In the genomic region with DNA sequence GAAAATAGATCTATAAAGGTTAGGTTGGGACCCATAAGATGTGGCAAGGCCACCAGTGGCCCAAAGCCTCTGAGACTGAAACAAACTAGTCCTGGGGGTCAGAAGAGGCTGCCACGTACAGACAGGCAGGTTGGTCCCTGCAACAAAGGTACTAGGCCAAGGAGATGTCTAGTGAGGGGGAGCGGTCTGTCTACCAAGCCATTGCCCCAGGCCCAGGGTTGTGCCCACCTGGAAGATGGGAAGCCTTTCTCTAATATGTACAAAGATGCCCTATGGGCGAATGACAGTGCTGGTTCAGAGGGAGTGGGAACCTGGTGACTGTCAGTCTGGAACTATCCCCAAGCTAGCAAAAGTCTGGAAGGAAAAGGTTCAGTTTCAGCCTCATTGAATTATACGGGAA, we compare ENCODE assay signal across 26 cellular contexts.
"Had no signal": no experiment of that assay in that cellular context is flagged by ENCODE, and none has a peak within 500 bp of the region (broad histone marks: within the 10 kb centered on the region; RNA-seq: fewer than 3 reads in every experiment).

No MANE protein-coding gene starts in this region.

- H3K9me3 ChIP-seq: colonic mucosa, esophagus muscularis mucosa, esophagus squamous epithelium, gastrocnemius medialis, gastroesophageal sphincter, heart right ventricle had no signal

- DNase-seq: colonic mucosa; cortex of kidney; dermis blood vessel endothelial cell; dorsolateral prefrontal cortex; effector CD4-positive, alpha-beta T cell; effector CD8-positive, alpha-beta T cell; effector memory CD4-positive, alpha-beta T cell; effector memory CD8-positive, alpha-beta T cell; endodermal cell; erythroblast; esophagus squamous epithelium; foreskin keratinocyte; foreskin melanocyte; gastrocnemius medialis; glutamatergic neuron; head of caudate nucleus; heart left ventricle; heart right ventricle had no signal

- H3K27ac ChIP-seq: colonic mucosa, coronary artery, dorsolateral prefrontal cortex, epithelial cell of prostate, esophagus muscularis mucosa, esophagus squamous epithelium, foreskin keratinocyte, gastrocnemius medialis, gastroesophageal sphincter, heart left ventricle, heart right ventricle had no signal

- H3K27me3 ChIP-seq: colonic mucosa, foreskin keratinocyte had no signal

- H3K36me3 ChIP-seq: colonic mucosa, esophagus muscularis mucosa, esophagus squamous epithelium, gastrocnemius medialis, gastroesophageal sphincter, heart left ventricle, heart right ventricle had no signal

- FAIRE-seq: colon, endometrium, endothelial cell of umbilical vein, frontal cortex had no signal

- H3K4me3 ChIP-seq: colonic mucosa, coronary artery, dorsolateral prefrontal cortex, esophagus muscularis mucosa, esophagus squamous epithelium, gastrocnemius medialis, gastroesophageal sphincter, heart left ventricle, heart right ventricle had no signal

- H3K4me1 ChIP-seq: colonic mucosa, esophagus muscularis mucosa, esophagus squamous epithelium, foreskin keratinocyte, gastrocnemius medialis, gastroesophageal sphincter, heart left ventricle, heart right ventricle had no signal
